8 cellular contexts compared by ENCODE assay signal in genomic region chr11:6618117-6619020, GRCh38. TPM values are rescaled to one million over a fixed set of nuclear protein-coding genes. Genes with fewer than 3 reads are reported as not detected.
DNase-seq lines count a peak whose midpoint lies in the region; ATAC-seq and TF ChIP-seq lines count a peak whose summit lies in the region.

No MANE protein-coding gene starts in this region.

- TF ChIP-seq CTCF in epithelial cell of proximal tubule (conservative IDR thresholded peaks at IDR 0.05; ENCODE audit: low read depth, low read length), result peak; percentile 6

- DNase-seq in NAMALWA (ENCODE audit: low spot score) (peak; percentile 64), epithelial cell of proximal tubule (ENCODE audit: low read depth) (no peak), myocyte (ENCODE audit: low read depth) (peak; percentile 69), superior temporal gyrus (ENCODE audit: extremely low spot score) (peak; percentile 71), DMS79 treated with DMSO at 0.1 percent for 48 hours (lab: John Stamatoyannopoulos, UW) (no peak), D341Med (ENCODE audit: low spot score) (no peak)
- DNase-seq in activated CD8-positive, alpha-beta memory T cell treated with anti-CD3 and anti-CD28 coated beads, Interleukin-2, amount 50 U/mL, for 24 hours (ENCODE audit: extremely low read depth), result peak; percentile 29

- peak overlapping the region; percentile 91 for H3K4me3 ChIP-seq in epithelial cell of proximal tubule (ENCODE audit: low read depth, low read length)

- ATAC-seq in GM18907 (IDR thresholded peaks at IDR 0.05; ENCODE audit: unreplicated experiment), result peak; percentile 2

RNA-seq across cellular contexts. Expression of gene TPP1, which starts 0.9 kb away (rescaled TPM):
- total RNA-seq in epithelial cell of proximal tubule (7.4 and 15.4 TPM in 2 replicates), myocyte (55.4 and 60.0 TPM in 2 replicates)
- polyA plus RNA-seq in myocyte (2012), result 111 TPM

RNA-seq across cellular contexts. Expression of gene TAF10, which starts 6.4 kb away (rescaled TPM):
- total RNA-seq in epithelial cell of proximal tubule (108 and 205 TPM in 2 replicates), myocyte (84.2 and 145 TPM in 2 replicates)
- 293 TPM for polyA plus RNA-seq in myocyte (2012)

RNA-seq across cellular contexts. Expression of gene ILK, which starts 14.8 kb away (rescaled TPM):
- total RNA-seq in epithelial cell of proximal tubule, result 118 and 184 TPM in 2 replicates
- total RNA-seq in myocyte, result 139 and 165 TPM in 2 replicates
- 273 TPM for polyA plus RNA-seq in myocyte (2012)

RNA-seq across cellular contexts. Expression of gene RRP8, which starts 15.0 kb away (rescaled TPM):
- total RNA-seq in epithelial cell of proximal tubule (6.7 and 20.5 TPM in 2 replicates), myocyte (14.6 and 22.4 TPM in 2 replicates)
- 12.6 TPM for polyA plus RNA-seq in myocyte (2012)

RNA-seq across cellular contexts. Expression of gene DCHS1, which starts 37.2 kb away (rescaled TPM):
- total RNA-seq in epithelial cell of proximal tubule (1.2 and 1.8 TPM in 2 replicates), myocyte (0.73 and 0.78 TPM in 2 replicates)
- 0.50 TPM for polyA plus RNA-seq in myocyte (2012)

Comparison
In these comparisons a context has a peak if more than half of its experiments do, and no peak if none do; other contexts are left out.
1. DNase-seq: peak in NAMALWA (single experiment), activated CD8-positive, alpha-beta memory T cell treated with anti-CD3 and anti-CD28 coated beads, Interleukin-2, amount 50 U/mL, for 24 hours (single experiment), myocyte (single experiment) and superior temporal gyrus (single experiment); none in epithelial cell of proximal tubule (single experiment), DMS79 treated with DMSO at 0.1 percent for 48 hours (single experiment) and D341Med (single experiment).